8 cellular contexts compared by ENCODE assay signal in genomic region chr17:74759243-74759801, GRCh38. TPM values are rescaled to one million over a fixed set of nuclear protein-coding genes. Genes with fewer than 3 reads are reported as not detected.
DNase-seq lines count a peak whose midpoint lies in the region; ATAC-seq, FAIRE-seq and TF ChIP-seq lines count a peak whose summit lies in the region.

No MANE protein-coding gene starts in this region.

- H2AFZ ChIP-seq in OCI-LY1 (ENCODE audit: low read length), result no peak overlapping the region

- no peak overlapping the region for H3K9ac ChIP-seq in OCI-LY1 (ENCODE audit: low read length)

- no peaks in the 10 kb centered on the region for H3K9me3 Mint-ChIP-seq in brain

- H3K9me2 ChIP-seq in OCI-LY1 (ENCODE audit: low read depth, low read length), result no peaks in the 10 kb centered on the region

- no peaks in the 10 kb centered on the region for H3K36me3 Mint-ChIP-seq in brain

- no peaks in the 10 kb centered on the region for H3F3A ChIP-seq in OCI-LY1 (ENCODE audit: insufficient read depth, low read length)

- ATAC-seq in GM21786 (IDR thresholded peaks at IDR 0.05; ENCODE audit: unreplicated experiment) (peak; percentile 79), pancreas (peak; percentile 7 to 28 (median 18))

- H4K20me1 ChIP-seq in OCI-LY1 (ENCODE audit: insufficient read depth, low read length), result no peaks in the 10 kb centered on the region

- no peak overlapping the region for H3K4me2 ChIP-seq in OCI-LY1 (ENCODE audit: low read length)

- H3K79me2 ChIP-seq in OCI-LY1 (ENCODE audit: insufficient read depth, low read length), result no peaks in the 10 kb centered on the region

- H3K4me3 ChIP-seq in GM12864 (ENCODE audit: low read depth, low read length) (no peak overlapping the region), OCI-LY1 (ENCODE audit: low read depth, low read length, poor library complexity, severe bottlenecking) (no peak overlapping the region), pancreas (no peak overlapping the region)

- no peak for FAIRE-seq in pancreas (lab: Jason Lieb, UNC)

- intact Hi-C loops in pancreas (cut with DNase I), result no loop called here

- no peak overlapping the region for H3K27ac ChIP-seq in OCI-LY1 (ENCODE audit: low read depth, low read length, poor library complexity, severe bottlenecking)
- peak overlapping the region; percentile 40 to 82 (median 66) for H3K27ac ChIP-seq in pancreas

- TF ChIP-seq CTCF in GM12864 (IDR thresholded peaks at IDR 0.05; ENCODE audit: low read depth, low read length, missing control alignments), result peak; percentile 33
- TF ChIP-seq CTCF in OCI-LY1 (IDR thresholded peaks at IDR 0.05; ENCODE audit: low read length), result peak; percentile 16; the same call in 1 of the 2 replicates
- TF ChIP-seq CTCF in brain (conservative IDR thresholded peaks at IDR 0.05), result no peak
- no peak for TF ChIP-seq CTCF in pancreas (IDR thresholded peaks at IDR 0.05)

- no peak for DNase-seq in GM12864 (ENCODE audit: low read depth)
- DNase-seq in pancreas, result peak in 1 of 6 donors; percentile 64
- DNase-seq in AG08395 (ENCODE audit: low spot score), result no peak
- no peak for DNase-seq in NCI-H345 (lab: John Stamatoyannopoulos, UW)
- no peak for DNase-seq in GM03348 (ENCODE audit: low spot score)

- H3K4me1 Mint-ChIP-seq in brain, result peaks cover 68% of the 10 kb centered on the region

- H3K36me3 ChIP-seq in OCI-LY1 (ENCODE audit: insufficient read depth, low read length) (no peaks in the 10 kb centered on the region), pancreas (no peaks in the 10 kb centered on the region)

- 47 to 56% methylated on average over 6 to 9 of the region's 9 CpGs for WGBS in pancreas, 2 donors

- H3K27me3 ChIP-seq in OCI-LY1 (ENCODE audit: insufficient read depth, low read length) (no peaks in the 10 kb centered on the region), pancreas (no peaks in the 10 kb centered on the region)

- H3K9me3 ChIP-seq in OCI-LY1 (ENCODE audit: low read length) (no peaks in the 10 kb centered on the region), pancreas (no peaks in the 10 kb centered on the region)

- peak overlapping the region; percentile 88 to 97 (median 95) for H3K27ac Mint-ChIP-seq in brain

- peaks cover 7% of the 10 kb centered on the region for H3K4me1 ChIP-seq in OCI-LY1 (ENCODE audit: insufficient read depth, low read length, severe bottlenecking)
- H3K4me1 ChIP-seq in pancreas, result peaks cover 41 to 65% (median 49%) of the 10 kb centered on the region in 3 donors

- no peak overlapping the region for H3K4me3 Mint-ChIP-seq in brain

- no peaks in the 10 kb centered on the region for H3K27me3 Mint-ChIP-seq in brain

RNA-seq across cellular contexts. Expression of gene NHERF1, which starts 10.9 kb away (rescaled TPM):
- polyA plus RNA-seq in brain (ENCODE audit: insufficient read depth, low read depth, low replicate concordance) (95.8 TPM), pancreas (10 to 100 TPM; 48.9 to 91.9 TPM)
- total RNA-seq in pancreas, result 10 to 100 TPM; 40.1 to 78.5 (median 55.9) TPM

RNA-seq across cellular contexts. Expression of gene NAT9, which starts 16.8 kb away (rescaled TPM):
- polyA plus RNA-seq in brain (ENCODE audit: insufficient read depth, low read depth, low replicate concordance), result 24.8 TPM
- total RNA-seq in pancreas, result 10 to 100 TPM; 14.4 to 27.6 (median 22.4) TPM
- polyA plus RNA-seq in pancreas, result 10 to 100 TPM; 38.3 to 38.5 TPM

RNA-seq across cellular contexts. Expression of gene RAB37, which starts 22.3 kb away (rescaled TPM):
- polyA plus RNA-seq in brain (ENCODE audit: insufficient read depth, low read depth, low replicate concordance) (2.8 TPM), pancreas (1 to 10 TPM; 1.3 to 3.1 TPM)
- 1 to 10 TPM in 3 of 6 donors, under 1 TPM in 3; 0.79 to 1.8 (median 1.2) TPM for total RNA-seq in pancreas

RNA-seq across cellular contexts. Expression of gene CD300LF, which starts 46.6 kb away (rescaled TPM):
- polyA plus RNA-seq in brain (ENCODE audit: insufficient read depth, low read depth, low replicate concordance), result 0.54 TPM
- total RNA-seq in pancreas, result 1 to 10 TPM in 1 of 6 donors, under 1 TPM in 5; 0.19 to 4.7 (median 0.26) TPM
- under 1 TPM; 0.28 to 0.42 TPM for polyA plus RNA-seq in pancreas

Comparison
In these comparisons a context has a peak if more than half of its experiments do, and no peak if none do; other contexts are left out.
1. CTCF ChIP-seq: peak in GM12864 (single experiment) and OCI-LY1 (single experiment); none in brain (0 of 2) and pancreas (0 of 4).